21 cellular contexts compared by ENCODE assay signal in genomic region chr1:42328047-42328625, GRCh38.
"Had no signal": no experiment of that assay in that cellular context is flagged by ENCODE, and none has a peak within 500 bp of the region (broad histone marks: within the 10 kb centered on the region; RNA-seq: fewer than 3 reads in every experiment).

No MANE protein-coding gene starts in this region.

- H3K27me3 Mint-ChIP-seq: progenitor cell of endocrine pancreas; stimulated activated naive B cell treated with anti-CD40 and anti-IgM and Interleukin-4, amounts not matched to agents 10 μg/mL and 1 μg/mL and 100 μg/mL, for 72 hours; stimulated activated naive CD8-positive, alpha-beta T cell treated with anti-CD3 and anti-CD28 coated beads, Interleukin-15, amount 100 ng/mL, for 72 hours had no signal

- H3K27ac ChIP-seq: coronary artery, epithelial cell of prostate, esophagus squamous epithelium, hepatocyte, pancreas, right lobe of liver, testis had no signal

- H3K4me3 Mint-ChIP-seq: nephron; stimulated activated naive B cell treated with anti-CD40 and anti-IgM and Interleukin-4, amounts not matched to agents 10 μg/mL and 1 μg/mL and 100 μg/mL, for 72 hours; stimulated activated naive CD8-positive, alpha-beta T cell treated with anti-CD3 and anti-CD28 coated beads, Interleukin-15, amount 100 ng/mL, for 72 hours had no signal

- H3K4me3 ChIP-seq: coronary artery, esophagus squamous epithelium, hepatocyte, lung, pancreas, right lobe of liver, testis, tibial nerve had no signal

- H3K36me3 ChIP-seq: esophagus squamous epithelium, pancreas, right lobe of liver, tibial nerve had no signal

- DNase-seq: effector CD8-positive, alpha-beta T cell; esophagus squamous epithelium; foreskin fibroblast; left colon; left ventricle myocardium superior; mesenchymal stem cell; midbrain; occipital lobe; pancreas; right lobe of liver; stimulated activated CD4-positive, alpha-beta T cell treated with anti-CD3 and anti-CD28 coated beads, Interleukin-4, amount 100 ng/mL, for 24 hours; stimulated activated naive B cell treated with anti-CD40 and anti-IgM and Interleukin-4, amounts not matched to agents 10 μg/mL and 1 μg/mL and 100 μg/mL, for 72 hours; stimulated activated naive CD8-positive, alpha-beta T cell treated with anti-CD3 and anti-CD28 coated beads, Interleukin-15, amount 100 ng/mL, for 72 hours; testis had no signal

- H3K9me3 Mint-ChIP-seq: nephron; stimulated activated naive B cell treated with anti-CD40 and anti-IgM and Interleukin-4, amounts not matched to agents 10 μg/mL and 1 μg/mL and 100 μg/mL, for 72 hours; stimulated activated naive CD8-positive, alpha-beta T cell treated with anti-CD3 and anti-CD28 coated beads, Interleukin-15, amount 100 ng/mL, for 72 hours had no signal

- H3K27ac Mint-ChIP-seq: nephron; progenitor cell of endocrine pancreas; stimulated activated naive B cell treated with anti-CD40 and anti-IgM and Interleukin-4, amounts not matched to agents 10 μg/mL and 1 μg/mL and 100 μg/mL, for 72 hours; stimulated activated naive CD8-positive, alpha-beta T cell treated with anti-CD3 and anti-CD28 coated beads, Interleukin-15, amount 100 ng/mL, for 72 hours had no signal

- H3K9me3 ChIP-seq: esophagus squamous epithelium, pancreas, right lobe of liver, testis, tibial nerve had no signal

- ATAC-seq: left colon; left ventricle myocardium superior; pancreas; right lobe of liver; stimulated activated naive CD8-positive, alpha-beta T cell treated with anti-CD3 and anti-CD28 coated beads, Interleukin-15, amount 100 ng/mL, for 72 hours had no signal

- H3K27me3 ChIP-seq: esophagus squamous epithelium, hepatocyte, pancreas, right lobe of liver, testis, tibial nerve had no signal

- H3K4me2 ChIP-seq: hepatocyte had no signal

- H2AFZ ChIP-seq: hepatocyte had no signal
